15 cellular contexts compared by ENCODE assay signal in genomic region chr10:60531006-60531405, GRCh38.
DNase-seq lines count a peak whose midpoint lies in the region; ATAC-seq and TF ChIP-seq lines count a peak whose summit lies in the region.
"Had no signal": no experiment of that assay in that cellular context is flagged by ENCODE, and none has a peak within 500 bp of the region (broad histone marks: within the 10 kb centered on the region; RNA-seq: fewer than 3 reads in every experiment).

No MANE protein-coding gene starts in this region.

- peak in 5 of 8 donors; percentile 56 to 91 (median 79) for ATAC-seq in heart right ventricle
- no peak for ATAC-seq in activated CD8-positive, alpha-beta T cell treated with anti-CD3 and anti-CD28 coated beads, Interleukin-2, amount 10 ng/mL, durations not matched to agents 7 days and 5 days

- no peaks in the 10 kb centered on the region for H3K27me3 Mint-ChIP-seq in activated CD8-positive, alpha-beta T cell treated with anti-CD3 and anti-CD28 coated beads, Interleukin-2, amount 10 ng/mL, durations not matched to agents 7 days and 5 days (ENCODE audit: low read depth)
- H3K27me3 Mint-ChIP-seq: CD4-positive, alpha-beta memory T cell had no signal

- H2AFZ ChIP-seq in osteoblast (ENCODE audit: low read length): no peak overlapping the region

- POLR2A ChIA-PET in activated CD8-positive, alpha-beta T cell treated with anti-CD3 and anti-CD28 coated beads, Interleukin-2, amount 10 ng/mL, durations not matched to agents 7 days and 5 days (lab: Charles Lee): no interaction called here

- no peaks in the 10 kb centered on the region for H3K36me3 Mint-ChIP-seq in activated CD8-positive, alpha-beta T cell treated with anti-CD3 and anti-CD28 coated beads, Interleukin-2, amount 10 ng/mL, durations not matched to agents 7 days and 5 days (ENCODE audit: low read depth)

- H3K9me3 ChIP-seq in heart right ventricle (no peaks in the 10 kb centered on the region), osteoblast (ENCODE audit: low read depth, low read length) (no peaks in the 10 kb centered on the region)
- H3K9me3 ChIP-seq: HAP-1 had no signal

- H3K27me3 ChIP-seq in heart right ventricle (no peaks in the 10 kb centered on the region), osteoblast (ENCODE audit: insufficient read depth, low read length) (no peaks in the 10 kb centered on the region)

- H3K27ac ChIP-seq in heart right ventricle (peak overlapping the region in 2 of 10 donors; percentile 37 to 43), osteoblast (ENCODE audit: low read depth, low read length) (no peak overlapping the region)

- H3K4me3 Mint-ChIP-seq in activated CD8-positive, alpha-beta T cell treated with anti-CD3 and anti-CD28 coated beads, Interleukin-2, amount 10 ng/mL, durations not matched to agents 7 days and 5 days: no peak overlapping the region
- H3K4me3 Mint-ChIP-seq: CD4-positive, alpha-beta memory T cell; HFFc6 had no signal

- H3K9me3 Mint-ChIP-seq in activated CD8-positive, alpha-beta T cell treated with anti-CD3 and anti-CD28 coated beads, Interleukin-2, amount 10 ng/mL, durations not matched to agents 7 days and 5 days (ENCODE audit: insufficient read depth): no peaks in the 10 kb centered on the region
- H3K9me3 Mint-ChIP-seq: CD4-positive, alpha-beta memory T cell; HFFc6 had no signal

- no peak overlapping the region for H3K4me2 ChIP-seq in osteoblast (ENCODE audit: insufficient read depth, low read length)

- H3K4me1 Mint-ChIP-seq in activated CD8-positive, alpha-beta T cell treated with anti-CD3 and anti-CD28 coated beads, Interleukin-2, amount 10 ng/mL, durations not matched to agents 7 days and 5 days (ENCODE audit: low read depth): peaks cover under 1% of the 10 kb centered on the region

- no peak for TF ChIP-seq CTCF in heart right ventricle (IDR thresholded peaks at IDR 0.05)
- no peak for TF ChIP-seq CTCF in osteoblast (IDR thresholded peaks at IDR 0.05; ENCODE audit: extremely low read depth, low read depth, low read length)

- H4K20me1 ChIP-seq in osteoblast (ENCODE audit: insufficient read depth, low read length): no peaks in the 10 kb centered on the region

- H3K4me1 ChIP-seq in heart right ventricle: peaks cover 0 to 17% (median 4%) of the 10 kb centered on the region in 9 donors
- H3K4me1 ChIP-seq in osteoblast (ENCODE audit: insufficient read depth, low read length): no peaks in the 10 kb centered on the region

- no peak overlapping the region for H3K27ac Mint-ChIP-seq in activated CD8-positive, alpha-beta T cell treated with anti-CD3 and anti-CD28 coated beads, Interleukin-2, amount 10 ng/mL, durations not matched to agents 7 days and 5 days
- H3K27ac Mint-ChIP-seq: CD4-positive, alpha-beta memory T cell; HFFc6 had no signal

- intact Hi-C loops in heart right ventricle (cut with DNase I) (no loop called here), cardiac septum (cut with DNase I) (no loop called here)

- DNase-seq in heart right ventricle (no peak), cardiac septum (ENCODE audit: low spot score) (no peak), myocyte (ENCODE audit: low read depth) (peak; percentile 66), osteoblast (ENCODE audit: insufficient read length, low spot score, missing footprints) (peak; percentile 19), NCI-H774 (lab: John Stamatoyannopoulos, UW) (no peak)
- DNase-seq in activated CD8-positive, alpha-beta T cell treated with anti-CD3 and anti-CD28 coated beads, Interleukin-2, amount 10 ng/mL, durations not matched to agents 7 days and 5 days: no peak
- DNase-seq: C1 segment of cervical spinal cord; Calu3; CD4-positive, alpha-beta memory T cell; COR-L47; DMS53; DMS79 treated with DMSO at 0.1 percent for 48 hours; GOT3; HFFc6 had no signal

- no peaks in the 10 kb centered on the region for H3K79me2 ChIP-seq in osteoblast (ENCODE audit: insufficient read depth, low read length)

- no peak overlapping the region for H3K4me3 ChIP-seq in heart right ventricle
- no peak overlapping the region for H3K4me3 ChIP-seq in osteoblast (ENCODE audit: insufficient read depth, low read length)
- H3K4me3 ChIP-seq: HAP-1 had no signal

- H3K36me3 ChIP-seq in heart right ventricle: no peaks in the 10 kb centered on the region
- H3K36me3 ChIP-seq in osteoblast (ENCODE audit: insufficient read depth, low read length): no peaks in the 10 kb centered on the region
- H3K36me3 ChIP-seq: HAP-1 had no signal

- CTCF ChIA-PET in activated CD8-positive, alpha-beta T cell treated with anti-CD3 and anti-CD28 coated beads, Interleukin-2, amount 10 ng/mL, durations not matched to agents 7 days and 5 days (lab: Charles Lee): no interaction called here

- 66 to 73% methylated on average over 2 of the region's 2 CpGs for WGBS in heart right ventricle, 2 donors

Comparison
In these comparisons a context has a peak if more than half of its experiments do, and no peak if none do; other contexts are left out.
1. DNase-seq: peak in myocyte (single experiment) and osteoblast (single experiment); none in heart right ventricle (0 of 2), cardiac septum (single experiment), NCI-H774 (single experiment) and activated CD8-positive, alpha-beta T cell treated with anti-CD3 and anti-CD28 coated beads, Interleukin-2, amount 10 ng/mL, durations not matched to agents 7 days and 5 days (single experiment).